ENCODE assay signal across 28 cellular contexts in the genomic region with DNA sequence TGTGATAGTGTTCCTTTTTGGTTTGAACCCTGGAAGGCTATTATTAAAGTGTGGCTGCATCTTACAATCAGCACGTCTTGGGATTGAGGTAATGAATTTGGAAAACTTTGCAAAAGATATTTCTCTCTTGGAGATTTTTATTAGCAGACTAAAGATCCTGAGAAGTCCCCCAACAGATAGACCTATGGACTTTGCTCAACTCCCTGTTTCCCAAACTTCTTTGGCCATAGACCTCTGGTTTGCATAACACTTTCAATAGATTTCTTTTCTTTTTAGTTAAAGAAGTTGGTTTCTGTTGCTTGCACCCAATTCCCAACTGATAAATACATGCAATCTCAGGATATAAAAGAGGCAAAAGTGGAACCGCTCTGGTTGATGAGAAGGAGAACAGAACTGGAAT.
"Had no signal": no experiment of that assay in that cellular context is flagged by ENCODE, and none has a peak within 500 bp of the region (broad histone marks: within the 10 kb centered on the region; RNA-seq: fewer than 3 reads in every experiment).

No MANE protein-coding gene starts in this region.

- H3K27me3 ChIP-seq: colonic mucosa, dorsolateral prefrontal cortex, esophagus muscularis mucosa, gastrocnemius medialis, gastroesophageal sphincter, heart left ventricle, heart right ventricle had no signal

- DNase-seq: colonic mucosa; cortex of kidney; dermis blood vessel endothelial cell; dorsolateral prefrontal cortex; effector CD4-positive, alpha-beta T cell; effector CD8-positive, alpha-beta T cell; effector memory CD4-positive, alpha-beta T cell; effector memory CD8-positive, alpha-beta T cell; endodermal cell; erythroblast; esophagus squamous epithelium; foreskin keratinocyte; foreskin melanocyte; gastrocnemius medialis; glutamatergic neuron; head of caudate nucleus; heart left ventricle; heart right ventricle had no signal

- H3K27ac Mint-ChIP-seq: dendritic cell treated with granulocyte-macrophage colony-stimulating factor and Interleukin-4, amounts not matched to agents 40 ng/mL and 50 ng/mL, for 4 days; effector memory CD8-positive, alpha-beta T cell; endodermal cell had no signal

- FAIRE-seq: colon, endometrium, endothelial cell of umbilical vein, frontal cortex had no signal

- H3K4me1 ChIP-seq: colonic mucosa, foreskin keratinocyte had no signal

- H3K4me3 Mint-ChIP-seq: dendritic cell treated with granulocyte-macrophage colony-stimulating factor and Interleukin-4, amounts not matched to agents 40 ng/mL and 50 ng/mL, for 4 days; effector memory CD8-positive, alpha-beta T cell; endodermal cell had no signal

- H3K9me3 Mint-ChIP-seq: dendritic cell treated with granulocyte-macrophage colony-stimulating factor and Interleukin-4, amounts not matched to agents 40 ng/mL and 50 ng/mL, for 4 days; effector memory CD8-positive, alpha-beta T cell; endodermal cell had no signal

- H3K9me3 ChIP-seq: colonic mucosa, esophagus muscularis mucosa, esophagus squamous epithelium, gastrocnemius medialis, gastroesophageal sphincter, heart left ventricle had no signal

- H3K36me3 ChIP-seq: colonic mucosa, esophagus muscularis mucosa, esophagus squamous epithelium, gastrocnemius medialis, gastroesophageal sphincter, heart left ventricle, heart right ventricle had no signal

- H3K27ac ChIP-seq: colonic mucosa, coronary artery, dorsolateral prefrontal cortex, epithelial cell of prostate, esophagus muscularis mucosa, esophagus squamous epithelium, foreskin keratinocyte, gastrocnemius medialis, gastroesophageal sphincter, heart left ventricle, heart right ventricle had no signal

- ATAC-seq: effector memory CD8-positive, alpha-beta T cell; esophagus mucosa; foreskin keratinocyte; gastrocnemius medialis; gastroesophageal sphincter; heart left ventricle; heart right ventricle had no signal

- H3K4me3 ChIP-seq: colonic mucosa, coronary artery, dorsolateral prefrontal cortex, esophagus muscularis mucosa, esophagus squamous epithelium, gastrocnemius medialis, gastroesophageal sphincter, heart left ventricle, heart right ventricle had no signal
